10 cellular contexts compared by ENCODE assay signal in genomic region chr20:49282584-49283171, GRCh38. TPM values are rescaled to one million over a fixed set of nuclear protein-coding genes. Genes with fewer than 3 reads are reported as not detected.
DNase-seq lines count a peak whose midpoint lies in the region; ATAC-seq and TF ChIP-seq lines count a peak whose summit lies in the region.
"Had no signal": no experiment of that assay in that cellular context is flagged by ENCODE, and none has a peak within 500 bp of the region (broad histone marks: within the 10 kb centered on the region; RNA-seq: fewer than 3 reads in every experiment).

No MANE protein-coding gene starts in this region.

- POLR2A ChIA-PET in AG04449 (lab: Yijun Ruan, JAX): interaction anchor here (1.4 to 5.6 kb wide), 2 partner anchors 9 to 21 kb away, joined by 4 to 37 read pairs; no protein-coding TSS in a partner anchor

- CTCF ChIA-PET in AG04449 (lab: Yijun Ruan, JAX): interaction anchor here (1.0 to 1.7 kb wide), 3 partner anchors 13 to 38 kb away, joined by 3 to 4 read pairs (median 3); no protein-coding TSS in a partner anchor
- CTCF ChIA-PET in activated CD8-positive, alpha-beta memory T cell treated with anti-CD3 and anti-CD28 coated beads, Interleukin-2, amount 10 ng/mL, durations not matched to agents 7 days and 5 days (lab: Charles Lee): interaction anchor here (0.7 to 1.8 kb wide), 4 partner anchors 14 to 38 kb away, joined by 3 to 5 read pairs (median 3); no protein-coding TSS in a partner anchor

- ATAC-seq in activated CD8-positive, alpha-beta memory T cell treated with anti-CD3 and anti-CD28 coated beads, Interleukin-2, amount 10 ng/mL, durations not matched to agents 7 days and 5 days: no peak

- no peaks in the 10 kb centered on the region for H3K27me3 ChIP-seq in iPS-18a (ENCODE audit: control insufficient read depth, insufficient read depth, low read length)
- H3K27me3 ChIP-seq in right atrium auricular region: no peaks in the 10 kb centered on the region

- peaks cover 76% of the 10 kb centered on the region for H3K4me1 Mint-ChIP-seq in activated CD8-positive, alpha-beta memory T cell treated with anti-CD3 and anti-CD28 coated beads, Interleukin-2, amount 10 ng/mL, durations not matched to agents 7 days and 5 days

- peak overlapping the region; percentile 98 for H3K9ac ChIP-seq in iPS-18a (ENCODE audit: low read length)

- peaks cover 89% of the 10 kb centered on the region for H3K36me3 ChIP-seq in iPS-18a (ENCODE audit: control insufficient read depth, low read depth, low read length)
- peaks cover 81% of the 10 kb centered on the region for H3K36me3 ChIP-seq in right atrium auricular region

- H3K27ac Mint-ChIP-seq in activated CD8-positive, alpha-beta memory T cell treated with anti-CD3 and anti-CD28 coated beads, Interleukin-2, amount 10 ng/mL, durations not matched to agents 7 days and 5 days: peak overlapping the region; percentile 82

- H3K27ac ChIP-seq in iPS-18a (ENCODE audit: low read length) (peak overlapping the region; percentile 3), right atrium auricular region (no peak overlapping the region)

- H3K4me1 ChIP-seq in iPS-18a (ENCODE audit: control insufficient read depth, low read depth, low read length) (peaks cover 17% of the 10 kb centered on the region), right atrium auricular region (peaks cover 0 to 31% of the 10 kb centered on the region in 2 donors)

- no peak for DNase-seq in AG04449 (ENCODE audit: low read depth, low spot score)
- DNase-seq in activated CD8-positive, alpha-beta memory T cell treated with anti-CD3 and anti-CD28 coated beads, Interleukin-2, amount 10 ng/mL, durations not matched to agents 7 days and 5 days: no peak
- DNase-seq in activated effector memory CD4-positive, alpha-beta T cell treated with Interleukin-2 at 50 U/mL for 16 hours: no peak
- DNase-seq in right atrium auricular region (ENCODE audit: low spot score): no peak
- DNase-seq in MV-4-11 (lab: John Stamatoyannopoulos, UW): no peak
- no peak for DNase-seq in islet precursor cell
- DNase-seq: NCI-H524; stimulated activated CD4-positive, alpha-beta T cell treated with anti-CD3 and anti-CD28 coated beads, Interleukin-4, amount 100 ng/mL, for 4 hours had no signal

- TF ChIP-seq POLR2A in GM18526 (IDR thresholded peaks at IDR 0.05; ENCODE audit: extremely low read depth, insufficient read length): peak; percentile 34

- peak overlapping the region; percentile 94 for H3K4me3 Mint-ChIP-seq in activated CD8-positive, alpha-beta memory T cell treated with anti-CD3 and anti-CD28 coated beads, Interleukin-2, amount 10 ng/mL, durations not matched to agents 7 days and 5 days

- peaks cover 93% of the 10 kb centered on the region for H3K36me3 Mint-ChIP-seq in activated CD8-positive, alpha-beta memory T cell treated with anti-CD3 and anti-CD28 coated beads, Interleukin-2, amount 10 ng/mL, durations not matched to agents 7 days and 5 days

- H3K4me3 ChIP-seq in AG04449 (ENCODE audit: low read depth, low read length): peak overlapping the region; percentile 23; the same call in 1 of the 2 replicates
- peak overlapping the region; percentile 100 for H3K4me3 ChIP-seq in iPS-18a (ENCODE audit: low read length)
- H3K4me3 ChIP-seq in right atrium auricular region: no peak overlapping the region

- no peak for TF ChIP-seq CTCF in AG04449 (IDR thresholded peaks at IDR 0.05; ENCODE audit: insufficient read depth, low read length, missing control alignments)
- no peak for TF ChIP-seq CTCF in right atrium auricular region (IDR thresholded peaks at IDR 0.05)

- H3K9me3 ChIP-seq in iPS-18a (ENCODE audit: control insufficient read depth, low read depth, low read length) (peaks cover 14% of the 10 kb centered on the region), right atrium auricular region (peaks cover 5 to 40% of the 10 kb centered on the region in 2 donors)

- no peaks in the 10 kb centered on the region for H3K27me3 Mint-ChIP-seq in activated CD8-positive, alpha-beta memory T cell treated with anti-CD3 and anti-CD28 coated beads, Interleukin-2, amount 10 ng/mL, durations not matched to agents 7 days and 5 days

- H3K9me3 Mint-ChIP-seq in activated CD8-positive, alpha-beta memory T cell treated with anti-CD3 and anti-CD28 coated beads, Interleukin-2, amount 10 ng/mL, durations not matched to agents 7 days and 5 days (ENCODE audit: low read depth): peaks cover 17% of the 10 kb centered on the region

RNA-seq across cellular contexts. Expression of gene ZNFX1, which starts 4.8 kb away (rescaled TPM):
- total RNA-seq in activated CD8-positive, alpha-beta memory T cell treated with anti-CD3 and anti-CD28 coated beads, Interleukin-2, amount 10 ng/mL, durations not matched to agents 7 days and 5 days: 10 to 100 TPM; 69.2 to 88.6 TPM
- total RNA-seq in right atrium auricular region: 10 to 100 TPM; 20.7 to 33.6 TPM

Comparison
In these comparisons a context has a peak if more than half of its experiments do, and no peak if none do; other contexts are left out.
1. H3K4me3 ChIP-seq: peak in AG04449 (single experiment) and iPS-18a (single experiment); none in right atrium auricular region (0 of 2).